Comparison of ENCODE assay signal across 1 cellular context in the genomic region with DNA sequence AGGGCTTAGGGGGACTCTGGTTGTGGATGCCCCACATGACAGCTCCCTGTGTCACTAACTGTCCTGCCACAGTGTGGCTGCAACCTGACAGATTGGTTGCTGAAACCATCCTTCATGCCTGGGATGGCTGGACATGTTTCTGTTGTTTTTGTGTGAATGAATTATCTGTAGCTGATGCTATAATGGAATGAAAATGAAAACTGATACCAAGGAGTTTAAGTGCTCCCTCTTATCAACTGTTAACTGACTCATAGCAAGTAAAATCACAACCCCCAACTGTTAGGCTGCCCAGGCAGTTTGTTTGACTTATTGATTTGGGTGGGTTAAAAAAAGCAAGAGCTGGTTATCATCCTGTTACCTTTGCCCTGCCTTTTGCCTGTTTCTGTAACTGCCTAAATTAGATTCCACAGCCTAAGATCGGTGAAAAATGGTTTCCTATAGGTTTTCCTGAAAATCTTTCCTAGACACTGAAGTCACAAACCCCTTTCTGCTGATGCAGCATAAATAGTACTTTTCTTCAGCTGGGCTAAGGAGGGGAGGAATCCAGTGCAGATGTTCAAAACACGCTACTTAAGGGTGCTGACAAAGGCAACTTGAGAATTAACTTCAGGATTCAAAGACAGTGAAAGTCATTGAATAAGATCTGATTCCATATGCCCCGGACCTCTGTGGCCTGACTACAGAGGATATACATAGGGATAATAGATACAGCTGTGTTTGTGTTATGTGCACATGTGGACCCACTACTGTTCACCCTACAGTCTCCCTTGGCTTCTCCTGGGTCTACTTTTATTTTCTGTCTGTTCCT.
TF ChIP-seq lines count a peak whose summit lies in the region.

No MANE protein-coding gene starts in this region.

TF ChIP-seq in H1, 55 proteins besides CTCF, POLR2A, EP300 and RAD21:
- peak; percentile 83; the same call in 1 of the 2 replicates for TF ChIP-seq MAFK (IDR thresholded peaks at IDR 0.05; ENCODE audit: low read depth, low read length)
- TF ChIP-seq SP2 (IDR thresholded peaks at IDR 0.05; ENCODE audit: low read length) = no peak
TF ChIP-seq in H1: peak in this region for 1.
